10 cellular contexts compared by ENCODE assay signal in genomic region chr15:77028451-77029165, GRCh38. TPM values are rescaled to one million over a fixed set of nuclear protein-coding genes. Genes with fewer than 3 reads are reported as not detected.
DNase-seq lines count a peak whose midpoint lies in the region; ATAC-seq and TF ChIP-seq lines count a peak whose summit lies in the region.
"Had no signal": no experiment of that assay in that cellular context is flagged by ENCODE, and none has a peak within 500 bp of the region (broad histone marks: within the 10 kb centered on the region; RNA-seq: fewer than 3 reads in every experiment).

No MANE protein-coding gene starts in this region.

- no peaks in the 10 kb centered on the region for H3K36me3 Mint-ChIP-seq in endothelial cell (ENCODE audit: low read depth, unreplicated experiment)
- H3K36me3 Mint-ChIP-seq in mesothelial cell of epicardium = no peaks in the 10 kb centered on the region

- H3K4me1 Mint-ChIP-seq in endothelial cell (ENCODE audit: unreplicated experiment) (no peaks in the 10 kb centered on the region), mesothelial cell of epicardium (peaks cover 2% of the 10 kb centered on the region)

- peak overlapping the region; percentile 6 to 22 for H3K4me3 ChIP-seq in vagina

- peaks cover 13% of the 10 kb centered on the region for H3K4me1 ChIP-seq in vagina

- no peaks in the 10 kb centered on the region for H3K9me3 Mint-ChIP-seq in endothelial cell (ENCODE audit: unreplicated experiment)
- H3K9me3 Mint-ChIP-seq in mesothelial cell of epicardium = no peaks in the 10 kb centered on the region

- no peaks in the 10 kb centered on the region for H3K36me3 ChIP-seq in vagina

- TF ChIP-seq POLR2A in vagina (IDR thresholded peaks at IDR 0.05) = no peak

- intact Hi-C loops in vagina (cut with DNase I) = no loop called here

- H3K9me3 ChIP-seq in vagina = no peaks in the 10 kb centered on the region

- TF ChIP-seq CTCF in endothelial cell (IDR thresholded peaks at IDR 0.05; ENCODE audit: unreplicated experiment) (no peak), mesothelial cell of epicardium (IDR thresholded peaks at IDR 0.05; ENCODE audit: unreplicated experiment) (no peak), vagina (IDR thresholded peaks at IDR 0.05) (no peak)

- H3K27ac Mint-ChIP-seq in endothelial cell (ENCODE audit: unreplicated experiment) = no peak overlapping the region
- H3K27ac Mint-ChIP-seq in mesothelial cell of epicardium = no peak overlapping the region

- H3K4me3 Mint-ChIP-seq in endothelial cell (ENCODE audit: unreplicated experiment) = no peak overlapping the region
- H3K4me3 Mint-ChIP-seq in mesothelial cell of epicardium = peak overlapping the region; percentile 48

- H3K27me3 ChIP-seq in vagina = no peaks in the 10 kb centered on the region

- no peak overlapping the region for H3K27ac ChIP-seq in vagina
- H3K27ac ChIP-seq: C4-2B had no signal

- H3K27me3 Mint-ChIP-seq in endothelial cell (ENCODE audit: unreplicated experiment) (peaks cover 13% of the 10 kb centered on the region), mesothelial cell of epicardium (ENCODE audit: low read depth) (peaks cover 2% of the 10 kb centered on the region)

- peak; percentile 1 for DNase-seq in stimulated activated CD4-positive, alpha-beta T cell treated with anti-CD3 and anti-CD28 coated beads, Interleukin-15, amount 100 ng/mL, for 24 hours
- DNase-seq in stimulated activated CD4-positive, alpha-beta T cell treated with anti-CD3 and anti-CD28 coated beads, Interleukin-12 subunit alpha, Interleukin-12 subunit beta, amount 100 ng/mL, for 4 hours = no peak
- DNase-seq in endothelial cell (ENCODE audit: low spot score) = peak; percentile 2
- peak; percentile 6 to 34 for DNase-seq in mesothelial cell of epicardium (ENCODE audit: low spot score in 2 of 2, unreplicated experiment in 2 of 2)
- DNase-seq in vagina (ENCODE audit: extremely low spot score in 2 of 2) = no peak
- no peak for DNase-seq in NCI-H146 (lab: John Stamatoyannopoulos, UW)
- DNase-seq in NCI-H226 = no peak
- DNase-seq: NCI-H1694 treated with DMSO at 0.1 percent for 48 hours had no signal

- no peak for ATAC-seq in HG02884 (IDR thresholded peaks at IDR 0.05; ENCODE audit: unreplicated experiment)

RNA-seq across cellular contexts. Expression of gene PSTPIP1, which starts 33.7 kb away (rescaled TPM):
- total RNA-seq in endothelial cell (ENCODE audit: unreplicated experiment) (not detected), mesothelial cell of epicardium (0.59 TPM in 1 of 3 replicates, not detected in the others), vagina (13.3 TPM)

RNA-seq across cellular contexts. Expression of gene TSPAN3, which starts 42.3 kb away (rescaled TPM):
- total RNA-seq in endothelial cell (ENCODE audit: unreplicated experiment) (140 TPM), mesothelial cell of epicardium (301 to 312 TPM (median 307 TPM) in 3 replicates), vagina (80.3 TPM)

Comparison
In these comparisons a context has a peak if more than half of its experiments do, and no peak if none do; other contexts are left out.
1. DNase-seq: peak in stimulated activated CD4-positive, alpha-beta T cell treated with anti-CD3 and anti-CD28 coated beads, Interleukin-15, amount 100 ng/mL, for 24 hours (single experiment), endothelial cell (single experiment) and mesothelial cell of epicardium (2 of 2); none in stimulated activated CD4-positive, alpha-beta T cell treated with anti-CD3 and anti-CD28 coated beads, Interleukin-12 subunit alpha, Interleukin-12 subunit beta, amount 100 ng/mL, for 4 hours (single experiment), vagina (0 of 2), NCI-H146 (single experiment) and NCI-H226 (single experiment).